1 cellular context compared by ENCODE assay signal in genomic region chr17:38798614-38799500, GRCh38.
A peak's percentile ranks its signal among the peaks of the same experiment; 100 is the strongest.
TF ChIP-seq lines count a peak whose summit lies in the region.

No MANE protein-coding gene starts in this region.

TF ChIP-seq in HepG2, 621 proteins besides CTCF, POLR2A, EP300 and RAD21 (continued from another document and continues in another):
- TF ChIP-seq, protein P1, sequence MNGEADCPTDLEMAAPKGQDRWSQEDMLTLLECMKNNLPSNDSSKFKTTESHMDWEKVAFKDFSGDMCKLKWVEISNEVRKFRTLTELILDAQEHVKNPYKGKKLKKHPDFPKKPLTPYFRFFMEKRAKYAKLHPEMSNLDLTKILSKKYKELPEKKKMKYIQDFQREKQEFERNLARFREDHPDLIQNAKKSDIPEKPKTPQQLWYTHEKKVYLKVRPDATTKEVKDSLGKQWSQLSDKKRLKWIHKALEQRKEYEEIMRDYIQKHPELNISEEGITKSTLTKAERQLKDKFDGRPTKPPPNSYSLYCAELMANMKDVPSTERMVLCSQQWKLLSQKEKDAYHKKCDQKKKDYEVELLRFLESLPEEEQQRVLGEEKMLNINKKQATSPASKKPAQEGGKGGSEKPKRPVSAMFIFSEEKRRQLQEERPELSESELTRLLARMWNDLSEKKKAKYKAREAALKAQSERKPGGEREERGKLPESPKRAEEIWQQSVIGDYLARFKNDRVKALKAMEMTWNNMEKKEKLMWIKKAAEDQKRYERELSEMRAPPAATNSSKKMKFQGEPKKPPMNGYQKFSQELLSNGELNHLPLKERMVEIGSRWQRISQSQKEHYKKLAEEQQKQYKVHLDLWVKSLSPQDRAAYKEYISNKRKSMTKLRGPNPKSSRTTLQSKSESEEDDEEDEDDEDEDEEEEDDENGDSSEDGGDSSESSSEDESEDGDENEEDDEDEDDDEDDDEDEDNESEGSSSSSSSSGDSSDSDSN (CRISPR knock-in tag; IDR thresholded peaks at IDR 0.05) = peak; percentile 64; the same call in 1 of the 2 replicates
- TF ChIP-seq ZNF124 (CRISPR knock-in tag; IDR thresholded peaks at IDR 0.05) = peak; percentile 39; the same call in 1 of the 2 replicates
- no peak for TF ChIP-seq TCF7L2 (IDR thresholded peaks at IDR 0.05; ENCODE audit: low read depth, low read length)
- TF ChIP-seq SIN3B (IDR thresholded peaks at IDR 0.05; ENCODE audit: low read length) = no peak
- TF ChIP-seq RAD51 (IDR thresholded peaks at IDR 0.05; ENCODE audit: borderline replicate concordance) = no peak
- peak; percentile 95 for TF ChIP-seq TGIF2 (CRISPR knock-in tag; IDR thresholded peaks at IDR 0.05)
- no peak for TF ChIP-seq ZIK1 (CRISPR knock-in tag; IDR thresholded peaks at IDR 0.05; ENCODE audit: borderline replicate concordance, low read depth)
- TF ChIP-seq, protein P2, sequence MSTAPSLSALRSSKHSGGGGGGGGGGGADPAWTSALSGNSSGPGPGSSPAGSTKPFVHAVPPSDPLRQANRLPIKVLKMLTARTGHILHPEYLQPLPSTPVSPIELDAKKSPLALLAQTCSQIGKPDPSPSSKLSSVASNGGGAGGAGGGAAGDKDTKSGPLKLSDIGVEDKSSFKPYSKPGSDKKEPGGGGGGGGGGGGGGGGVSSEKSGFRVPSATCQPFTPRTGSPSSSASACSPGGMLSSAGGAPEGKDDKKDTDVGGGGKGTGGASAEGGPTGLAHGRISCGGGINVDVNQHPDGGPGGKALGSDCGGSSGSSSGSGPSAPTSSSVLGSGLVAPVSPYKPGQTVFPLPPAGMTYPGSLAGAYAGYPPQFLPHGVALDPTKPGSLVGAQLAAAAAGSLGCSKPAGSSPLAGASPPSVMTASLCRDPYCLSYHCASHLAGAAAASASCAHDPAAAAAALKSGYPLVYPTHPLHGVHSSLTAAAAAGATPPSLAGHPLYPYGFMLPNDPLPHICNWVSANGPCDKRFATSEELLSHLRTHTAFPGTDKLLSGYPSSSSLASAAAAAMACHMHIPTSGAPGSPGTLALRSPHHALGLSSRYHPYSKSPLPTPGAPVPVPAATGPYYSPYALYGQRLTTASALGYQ (CRISPR knock-in tag; IDR thresholded peaks at IDR 0.05) = no peak
- TF ChIP-seq, protein P3, sequence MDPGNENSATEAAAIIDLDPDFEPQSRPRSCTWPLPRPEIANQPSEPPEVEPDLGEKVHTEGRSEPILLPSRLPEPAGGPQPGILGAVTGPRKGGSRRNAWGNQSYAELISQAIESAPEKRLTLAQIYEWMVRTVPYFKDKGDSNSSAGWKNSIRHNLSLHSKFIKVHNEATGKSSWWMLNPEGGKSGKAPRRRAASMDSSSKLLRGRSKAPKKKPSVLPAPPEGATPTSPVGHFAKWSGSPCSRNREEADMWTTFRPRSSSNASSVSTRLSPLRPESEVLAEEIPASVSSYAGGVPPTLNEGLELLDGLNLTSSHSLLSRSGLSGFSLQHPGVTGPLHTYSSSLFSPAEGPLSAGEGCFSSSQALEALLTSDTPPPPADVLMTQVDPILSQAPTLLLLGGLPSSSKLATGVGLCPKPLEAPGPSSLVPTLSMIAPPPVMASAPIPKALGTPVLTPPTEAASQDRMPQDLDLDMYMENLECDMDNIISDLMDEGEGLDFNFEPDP (CRISPR knock-in tag; conservative IDR thresholded peaks at IDR 0.05) = no peak
- no peak for TF ChIP-seq FLYWCH1 (CRISPR knock-in tag; IDR thresholded peaks at IDR 0.05)
- 0 out of 2 replicates have a peak, but pooled peaks have one; percentile 61 for TF ChIP-seq HNF1B (CRISPR knock-in tag; IDR thresholded peaks at IDR 0.05)
- TF ChIP-seq ZFX (CRISPR knock-in tag; IDR thresholded peaks at IDR 0.05; ENCODE audit: low read depth) = peak; percentile 93
- no peak for TF ChIP-seq PBX2 (CRISPR knock-in tag; IDR thresholded peaks at IDR 0.05)
- peak; percentile 83; the same call in 1 of the 2 replicates for TF ChIP-seq DNMT1 (CRISPR knock-in tag; IDR thresholded peaks at IDR 0.05)
- peak; percentile 59; the same call in 1 of the 2 replicates for TF ChIP-seq RXRA (CRISPR knock-in tag; IDR thresholded peaks at IDR 0.05)
- no peak; the same call in 1 of the 2 replicates for TF ChIP-seq SOX5 (CRISPR knock-in tag; IDR thresholded peaks at IDR 0.05; ENCODE audit: borderline replicate concordance)
- TF ChIP-seq, protein P4, sequence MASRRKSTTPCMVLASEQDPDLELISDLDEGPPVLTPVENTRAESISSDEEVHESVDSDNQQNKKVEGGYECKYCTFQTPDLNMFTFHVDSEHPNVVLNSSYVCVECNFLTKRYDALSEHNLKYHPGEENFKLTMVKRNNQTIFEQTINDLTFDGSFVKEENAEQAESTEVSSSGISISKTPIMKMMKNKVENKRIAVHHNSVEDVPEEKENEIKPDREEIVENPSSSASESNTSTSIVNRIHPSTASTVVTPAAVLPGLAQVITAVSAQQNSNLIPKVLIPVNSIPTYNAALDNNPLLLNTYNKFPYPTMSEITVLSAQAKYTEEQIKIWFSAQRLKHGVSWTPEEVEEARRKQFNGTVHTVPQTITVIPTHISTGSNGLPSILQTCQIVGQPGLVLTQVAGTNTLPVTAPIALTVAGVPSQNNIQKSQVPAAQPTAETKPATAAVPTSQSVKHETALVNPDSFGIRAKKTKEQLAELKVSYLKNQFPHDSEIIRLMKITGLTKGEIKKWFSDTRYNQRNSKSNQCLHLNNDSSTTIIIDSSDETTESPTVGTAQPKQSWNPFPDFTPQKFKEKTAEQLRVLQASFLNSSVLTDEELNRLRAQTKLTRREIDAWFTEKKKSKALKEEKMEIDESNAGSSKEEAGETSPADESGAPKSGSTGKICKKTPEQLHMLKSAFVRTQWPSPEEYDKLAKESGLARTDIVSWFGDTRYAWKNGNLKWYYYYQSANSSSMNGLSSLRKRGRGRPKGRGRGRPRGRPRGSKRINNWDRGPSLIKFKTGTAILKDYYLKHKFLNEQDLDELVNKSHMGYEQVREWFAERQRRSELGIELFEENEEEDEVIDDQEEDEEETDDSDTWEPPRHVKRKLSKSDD (CRISPR knock-in tag; IDR thresholded peaks at IDR 0.05; ENCODE audit: low read depth) = peak; percentile 65; the same call in 1 of the 2 replicates
- TF ChIP-seq ZNF619 (CRISPR knock-in tag; IDR thresholded peaks at IDR 0.05) = peak; percentile 92
- peak; percentile 65 for TF ChIP-seq HNRNPK (IDR thresholded peaks at IDR 0.05; ENCODE audit: low read depth, low read length, poor library complexity, severe bottlenecking)
- TF ChIP-seq TMF1 (CRISPR knock-in tag; IDR thresholded peaks at IDR 0.05; ENCODE audit: low read depth) = peak; percentile 43
- peak; percentile 70 for TF ChIP-seq NCOA1 (CRISPR knock-in tag; IDR thresholded peaks at IDR 0.05)
- 0 out of 2 replicates have a peak, but pooled peaks have one; percentile 13 for TF ChIP-seq ZNF263 (CRISPR knock-in tag; IDR thresholded peaks at IDR 0.05)
- TF ChIP-seq ZNF557 (CRISPR knock-in tag; IDR thresholded peaks at IDR 0.05) = no peak
- peak; percentile 42; the same call in 1 of the 2 replicates for TF ChIP-seq ZBTB1 (CRISPR knock-in tag; IDR thresholded peaks at IDR 0.05; ENCODE audit: borderline replicate concordance)
- peak; percentile 92; the same call in 1 of the 2 replicates for TF ChIP-seq EEA1 (CRISPR knock-in tag; IDR thresholded peaks at IDR 0.05; ENCODE audit: borderline replicate concordance)
- peak; percentile 68 for TF ChIP-seq ZNF446 (CRISPR knock-in tag; IDR thresholded peaks at IDR 0.05)
- TF ChIP-seq, protein P5, sequence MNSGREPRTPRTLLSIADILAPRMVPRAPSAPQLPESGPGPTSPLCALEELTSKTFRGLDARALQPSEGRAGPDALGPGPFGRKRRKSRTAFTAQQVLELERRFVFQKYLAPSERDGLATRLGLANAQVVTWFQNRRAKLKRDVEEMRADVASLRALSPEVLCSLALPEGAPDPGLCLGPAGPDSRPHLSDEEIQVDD (CRISPR knock-in tag; IDR thresholded peaks at IDR 0.05; ENCODE audit: borderline replicate concordance) = peak; percentile 57; the same call in 1 of the 2 replicates
- TF ChIP-seq PHF8 (CRISPR knock-in tag; IDR thresholded peaks at IDR 0.05) = peak; percentile 73
- TF ChIP-seq ZNF501 (CRISPR knock-in tag; IDR thresholded peaks at IDR 0.05) = peak; percentile 38; the same call in 1 of the 2 replicates
- no peak for TF ChIP-seq ZFP90 (CRISPR knock-in tag; IDR thresholded peaks at IDR 0.05; ENCODE audit: borderline replicate concordance)
- TF ChIP-seq LCORL (IDR thresholded peaks at IDR 0.05) = no peak
- TF ChIP-seq LCORL (CRISPR knock-in tag; IDR thresholded peaks at IDR 0.05) = no peak; the same call in 1 of the 2 replicates
- no peak for TF ChIP-seq ZNF547 (CRISPR knock-in tag; IDR thresholded peaks at IDR 0.05)
- TF ChIP-seq MTF1 (CRISPR knock-in tag; IDR thresholded peaks at IDR 0.05) = no peak
- peak; percentile 84; the same call in 1 of the 2 replicates for TF ChIP-seq ZNF768 (CRISPR knock-in tag; IDR thresholded peaks at IDR 0.05)
- TF ChIP-seq, protein P6, sequence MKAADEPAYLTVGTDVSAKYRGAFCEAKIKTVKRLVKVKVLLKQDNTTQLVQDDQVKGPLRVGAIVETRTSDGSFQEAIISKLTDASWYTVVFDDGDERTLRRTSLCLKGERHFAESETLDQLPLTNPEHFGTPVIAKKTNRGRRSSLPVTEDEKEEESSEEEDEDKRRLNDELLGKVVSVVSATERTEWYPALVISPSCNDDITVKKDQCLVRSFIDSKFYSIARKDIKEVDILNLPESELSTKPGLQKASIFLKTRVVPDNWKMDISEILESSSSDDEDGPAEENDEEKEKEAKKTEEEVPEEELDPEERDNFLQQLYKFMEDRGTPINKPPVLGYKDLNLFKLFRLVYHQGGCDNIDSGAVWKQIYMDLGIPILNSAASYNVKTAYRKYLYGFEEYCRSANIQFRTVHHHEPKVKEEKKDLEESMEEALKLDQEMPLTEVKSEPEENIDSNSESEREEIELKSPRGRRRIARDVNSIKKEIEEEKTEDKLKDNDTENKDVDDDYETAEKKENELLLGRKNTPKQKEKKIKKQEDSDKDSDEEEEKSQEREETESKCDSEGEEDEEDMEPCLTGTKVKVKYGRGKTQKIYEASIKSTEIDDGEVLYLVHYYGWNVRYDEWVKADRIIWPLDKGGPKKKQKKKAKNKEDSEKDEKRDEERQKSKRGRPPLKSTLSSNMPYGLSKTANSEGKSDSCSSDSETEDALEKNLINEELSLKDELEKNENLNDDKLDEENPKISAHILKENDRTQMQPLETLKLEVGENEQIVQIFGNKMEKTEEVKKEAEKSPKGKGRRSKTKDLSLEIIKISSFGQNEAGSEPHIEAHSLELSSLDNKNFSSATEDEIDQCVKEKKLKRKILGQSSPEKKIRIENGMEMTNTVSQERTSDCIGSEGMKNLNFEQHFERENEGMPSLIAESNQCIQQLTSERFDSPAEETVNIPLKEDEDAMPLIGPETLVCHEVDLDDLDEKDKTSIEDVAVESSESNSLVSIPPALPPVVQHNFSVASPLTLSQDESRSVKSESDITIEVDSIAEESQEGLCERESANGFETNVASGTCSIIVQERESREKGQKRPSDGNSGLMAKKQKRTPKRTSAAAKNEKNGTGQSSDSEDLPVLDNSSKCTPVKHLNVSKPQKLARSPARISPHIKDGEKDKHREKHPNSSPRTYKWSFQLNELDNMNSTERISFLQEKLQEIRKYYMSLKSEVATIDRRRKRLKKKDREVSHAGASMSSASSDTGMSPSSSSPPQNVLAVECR (CRISPR knock-in tag; IDR thresholded peaks at IDR 0.05; ENCODE audit: borderline replicate concordance) = peak; percentile 75
- TF ChIP-seq MTF2 (CRISPR knock-in tag; IDR thresholded peaks at IDR 0.05; ENCODE audit: borderline replicate concordance) = peak; percentile 26; the same call in 1 of the 2 replicates
- 0 out of 2 replicates have a peak, but pooled peaks have one; percentile 7 for TF ChIP-seq FOXO1 (CRISPR knock-in tag; IDR thresholded peaks at IDR 0.05)
- TF ChIP-seq, protein P7, sequence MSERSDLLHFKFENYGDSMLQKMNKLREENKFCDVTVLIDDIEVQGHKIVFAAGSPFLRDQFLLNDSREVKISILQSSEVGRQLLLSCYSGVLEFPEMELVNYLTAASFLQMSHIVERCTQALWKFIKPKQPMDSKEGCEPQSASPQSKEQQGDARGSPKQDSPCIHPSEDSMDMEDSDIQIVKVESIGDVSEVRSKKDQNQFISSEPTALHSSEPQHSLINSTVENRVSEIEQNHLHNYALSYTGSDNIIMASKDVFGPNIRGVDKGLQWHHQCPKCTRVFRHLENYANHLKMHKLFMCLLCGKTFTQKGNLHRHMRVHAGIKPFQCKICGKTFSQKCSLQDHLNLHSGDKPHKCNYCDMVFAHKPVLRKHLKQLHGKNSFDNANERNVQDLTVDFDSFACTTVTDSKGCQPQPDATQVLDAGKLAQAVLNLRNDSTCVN (CRISPR knock-in tag; IDR thresholded peaks at IDR 0.05; ENCODE audit: borderline replicate concordance) = peak; percentile 69; the same call in 1 of the 2 replicates
- peak; percentile 18; the same call in 1 of the 2 replicates for TF ChIP-seq FOXK2 (IDR thresholded peaks at IDR 0.05)
- TF ChIP-seq MAZ (IDR thresholded peaks at IDR 0.05; ENCODE audit: borderline replicate concordance, low read depth, low read length) = no peak; the same call in 1 of the 2 replicates
- peak; percentile 22 for TF ChIP-seq MAZ (CRISPR knock-in tag; IDR thresholded peaks at IDR 0.05; ENCODE audit: low read depth)
- no peak for TF ChIP-seq SMAD1 (CRISPR knock-in tag; IDR thresholded peaks at IDR 0.05; ENCODE audit: borderline replicate concordance, low read depth)
- no peak for TF ChIP-seq TCF7 (IDR thresholded peaks at IDR 0.05; ENCODE audit: low read depth)
- no peak for TF ChIP-seq ZNF362 (CRISPR knock-in tag; IDR thresholded peaks at IDR 0.05; ENCODE audit: borderline replicate concordance)
- TF ChIP-seq ATM (IDR thresholded peaks at IDR 0.05; ENCODE audit: borderline replicate concordance) = no peak
- TF ChIP-seq ETV5 (CRISPR knock-in tag; IDR thresholded peaks at IDR 0.05; ENCODE audit: borderline replicate concordance) = no peak; the same call in none of the 2 replicates
